In genomic region chr2:9941196-9941995, GRCh38 we compare ENCODE assay signal across 1 cellular context.
A peak's percentile ranks its signal among the peaks of the same experiment; 100 is the strongest.
TF ChIP-seq lines count a peak whose summit lies in the region.

No MANE protein-coding gene starts in this region.

TF ChIP-seq in HEK293, 187 proteins besides CTCF, POLR2A, EP300 and RAD21 (continued from another document):
- TF ChIP-seq ZBTB17 (tag by site-specific recombination; IDR thresholded peaks at IDR 0.05): peak; percentile 57; the same call in 1 of the 2 replicates
- TF ChIP-seq GLIS2 (tag by site-specific recombination; IDR thresholded peaks at IDR 0.05): no peak
- no peak for TF ChIP-seq ZNF658 (tag by site-specific recombination; IDR thresholded peaks at IDR 0.05)
- TF ChIP-seq ZFP37 (tag by site-specific recombination; IDR thresholded peaks at IDR 0.05): no peak
- TF ChIP-seq ZNF837 (tag by site-specific recombination; IDR thresholded peaks at IDR 0.05): no peak
- TF ChIP-seq HOXC10 (CRISPR knock-in tag; IDR thresholded peaks at IDR 0.05): no peak
- no peak for TF ChIP-seq ZBTB7A (tag by site-specific recombination; IDR thresholded peaks at IDR 0.05; ENCODE audit: low read depth)
- no peak for TF ChIP-seq ZNF621 (tag by site-specific recombination; IDR thresholded peaks at IDR 0.05)
- no peak for TF ChIP-seq ZBTB20 (tag by site-specific recombination; IDR thresholded peaks at IDR 0.05)
- peak; percentile 32 for TF ChIP-seq SP2 (tag by site-specific recombination; IDR thresholded peaks at IDR 0.05)
- TF ChIP-seq ZEB2 (tag by site-specific recombination; IDR thresholded peaks at IDR 0.05): 0 out of 2 replicates have a peak, but pooled peaks have one; percentile 23
- no peak for TF ChIP-seq ZNF221 (tag by site-specific recombination; IDR thresholded peaks at IDR 0.05; ENCODE audit: borderline replicate concordance)
- no peak for TF ChIP-seq BCL11B (tag by site-specific recombination; IDR thresholded peaks at IDR 0.05; ENCODE audit: low read depth)
